Comparison of ENCODE assay signal across 11 cellular contexts in genomic region chr14:103905861-103906456, GRCh38. TPM values are rescaled to one million over a fixed set of nuclear protein-coding genes. Genes with fewer than 3 reads are reported as not detected.
DNase-seq lines count a peak whose midpoint lies in the region; ATAC-seq and TF ChIP-seq lines count a peak whose summit lies in the region.
"Had no signal": no experiment of that assay in that cellular context is flagged by ENCODE, and none has a peak within 500 bp of the region (broad histone marks: within the 10 kb centered on the region; RNA-seq: fewer than 3 reads in every experiment).

No MANE protein-coding gene starts in this region.

- peak overlapping the region; percentile 73 for H2AFZ ChIP-seq in neuronal stem cell (ENCODE audit: low read length)

- H3K79me1 ChIP-seq in neuronal stem cell (ENCODE audit: low read depth, low read length), result no peaks in the 10 kb centered on the region

- H3K9me3 ChIP-seq in neuronal stem cell (replicated peaks in 1 of 2; ENCODE audit: control insufficient read depth in 2 of 2, insufficient read depth in 1 of 2, low read depth in 1 of 2, low read length in 2 of 2), result peaks cover 0 to 2% of the 10 kb centered on the region in 2 donors
- H3K9me3 ChIP-seq: colonic mucosa had no signal

- H3K23ac ChIP-seq in neuronal stem cell (ENCODE audit: low read depth, low read length, poor library complexity), result no peak overlapping the region

- DNase-seq in activated CD4-positive, alpha-beta T cell treated with anti-CD3 and anti-CD28 coated beads for 48 hours, result peak; percentile 49
- DNase-seq in activated CD4-positive, alpha-beta T cell treated with anti-CD3 and anti-CD28 coated beads for 4 hours, result no peak
- DNase-seq in KBM-7 (peak; percentile 70), astrocyte of the cerebellum (ENCODE audit: low read depth) (no peak), neuronal stem cell (ENCODE audit: low spot score) (no peak)
- DNase-seq: colonic mucosa; NK-92 treated with Interleukin-12 subunit alpha and Interleukin-12 subunit beta, amount 100 ng/mL, for 24 hours had no signal

- in situ Hi-C loops in KBM-7 (cut with MboI; ENCODE audit: low pct_unique_long_range_greater_than_20kb, low sequenced_read_pairs) (no loop called here), astrocyte of the cerebellum (cut with HindIII; ENCODE audit: low sequenced_read_pairs) (no loop called here)

- no peak overlapping the region for H2BK5ac ChIP-seq in neuronal stem cell (ENCODE audit: low read length)

- H3K4ac ChIP-seq in neuronal stem cell (ENCODE audit: low read length), result no peak overlapping the region

- no peak overlapping the region for H3K9ac ChIP-seq in neuronal stem cell (ENCODE audit: low read depth, low read length, poor library complexity)

- ATAC-seq in HG02571 (IDR thresholded peaks at IDR 0.05; ENCODE audit: unreplicated experiment) (no peak), HG02973 (IDR thresholded peaks at IDR 0.05; ENCODE audit: unreplicated experiment) (no peak), GM19452 (IDR thresholded peaks at IDR 0.05; ENCODE audit: unreplicated experiment) (no peak)

- H3K18ac ChIP-seq in neuronal stem cell (ENCODE audit: low read length), result no peak overlapping the region

- H2AK5ac ChIP-seq in neuronal stem cell (ENCODE audit: low read depth, low read length), result no peak overlapping the region

- H3K14ac ChIP-seq in neuronal stem cell (ENCODE audit: low read length), result no peak overlapping the region

- H2BK120ac ChIP-seq in neuronal stem cell (ENCODE audit: low read depth, low read length), result no peak overlapping the region

- no peak overlapping the region for H3K4me2 ChIP-seq in neuronal stem cell (ENCODE audit: insufficient read depth, low read length, poor library complexity, severe bottlenecking)

- no peak overlapping the region for H2BK15ac ChIP-seq in neuronal stem cell (ENCODE audit: low read length)

- no peak overlapping the region for H4K91ac ChIP-seq in neuronal stem cell (ENCODE audit: low read depth, low read length, poor library complexity)

- H3K36me3 ChIP-seq in neuronal stem cell (replicated peaks in 1 of 2; ENCODE audit: control insufficient read depth in 2 of 2, insufficient read depth in 2 of 2, low read length in 2 of 2), result no peaks in the 10 kb centered on the region
- H3K36me3 ChIP-seq: colonic mucosa had no signal

- H2BK12ac ChIP-seq in neuronal stem cell (ENCODE audit: low read length), result no peak overlapping the region

- H3K4me1 ChIP-seq in neuronal stem cell (ENCODE audit: control insufficient read depth in 2 of 2, insufficient read depth in 1 of 2, low read depth in 1 of 2, low read length in 2 of 2), result peaks cover 4 to 11% of the 10 kb centered on the region in 2 donors
- H3K4me1 ChIP-seq: colonic mucosa had no signal

- no peak overlapping the region for H3K27ac ChIP-seq in neuronal stem cell (replicated peaks; ENCODE audit: low read length)
- H3K27ac ChIP-seq: colonic mucosa had no signal

- WGBS in neuronal stem cell (ENCODE audit: extremely low coverage in 2 of 2, insufficient read length in 2 of 2, insufficient replicate concordance in 1 of 2), 2 donors, result no CpG with 5 or more reads among the region's 21 CpGs

- H3K27me3 ChIP-seq in neuronal stem cell (ENCODE audit: control insufficient read depth in 3 of 3, insufficient read depth in 3 of 3, low read depth in 1 of 3, low read length in 3 of 3), result no peaks in the 10 kb centered on the region
- H3K27me3 ChIP-seq: colonic mucosa had no signal

- TF ChIP-seq CTCF in astrocyte of the cerebellum (IDR thresholded peaks at IDR 0.05; ENCODE audit: low read depth, low read length, missing control alignments), result peak; percentile 33

- H4K8ac ChIP-seq in neuronal stem cell (ENCODE audit: low read depth, low read length), result no peak overlapping the region

- no peak overlapping the region for H3K4me3 ChIP-seq in astrocyte of the cerebellum (ENCODE audit: low read depth, low read length)
- no peak overlapping the region for H3K4me3 ChIP-seq in neuronal stem cell (ENCODE audit: low read length in 2 of 2)
- H3K4me3 ChIP-seq: colonic mucosa had no signal

RNA-seq across cellular contexts. Expression of gene TDRD9, which starts 22.3 kb away (rescaled TPM):
- polyA plus RNA-seq in neuronal stem cell (2013, experiment 1 of 2), result not detected
- not detected for polyA plus RNA-seq in neuronal stem cell (2013, experiment 2 of 2)

RNA-seq across cellular contexts. Expression of gene RD3L, which starts 36.4 kb away (rescaled TPM):
- polyA plus RNA-seq in neuronal stem cell (2013, experiment 1 of 2), result not detected
- not detected for polyA plus RNA-seq in neuronal stem cell (2013, experiment 2 of 2)
- polyA plus RNA-seq: CD8-positive, alpha-beta memory T cell had no signal

RNA-seq across cellular contexts. Expression of gene PPP1R13B, which starts 58.6 kb away (rescaled TPM):
- polyA plus RNA-seq in neuronal stem cell (2013, experiment 1 of 2), result 2.1 TPM
- 1.6 TPM for polyA plus RNA-seq in neuronal stem cell (2013, experiment 2 of 2)

Comparison
In these comparisons a context has a peak if more than half of its experiments do, and no peak if none do; other contexts are left out.
1. DNase-seq: peak in activated CD4-positive, alpha-beta T cell treated with anti-CD3 and anti-CD28 coated beads for 48 hours (single experiment) and KBM-7 (single experiment); none in activated CD4-positive, alpha-beta T cell treated with anti-CD3 and anti-CD28 coated beads for 4 hours (0 of 2), astrocyte of the cerebellum (single experiment) and neuronal stem cell (single experiment).